15 cellular contexts compared by ENCODE assay signal in the genomic region with DNA sequence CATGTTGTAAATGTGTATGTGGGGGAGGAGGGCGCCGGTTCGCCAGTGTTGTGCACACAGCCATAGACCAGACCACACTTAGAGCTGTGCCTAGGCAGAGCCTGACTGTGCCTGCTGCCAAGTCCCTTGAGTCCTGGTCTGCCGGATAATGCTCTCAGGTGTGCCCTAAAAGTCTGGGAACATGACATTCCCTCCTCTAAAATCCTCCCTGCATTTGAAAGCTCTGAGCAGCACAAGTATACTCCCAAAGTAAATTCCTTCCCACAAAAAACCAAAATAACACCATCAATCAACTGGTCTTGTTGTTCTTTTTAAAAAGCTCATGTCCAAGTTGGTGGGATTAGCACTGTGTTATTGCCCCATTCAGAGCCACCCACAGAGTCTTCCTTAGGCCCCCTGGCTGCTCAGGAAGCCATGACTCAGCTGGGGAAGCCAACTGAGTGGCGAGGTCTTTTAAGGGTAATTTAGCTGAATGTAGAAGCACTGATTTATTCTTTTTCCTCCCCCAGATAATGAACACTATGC.
DNase-seq lines count a peak whose midpoint lies in the region; ATAC-seq and TF ChIP-seq lines count a peak whose summit lies in the region.
"Had no signal": no experiment of that assay in that cellular context is flagged by ENCODE, and none has a peak within 500 bp of the region (broad histone marks: within the 10 kb centered on the region; RNA-seq: fewer than 3 reads in every experiment).

No MANE protein-coding gene starts in this region.

- H3K18ac ChIP-seq in neuronal stem cell (ENCODE audit: low read length), result no peak overlapping the region

- H3K4me1 ChIP-seq in neuronal stem cell (ENCODE audit: control insufficient read depth in 2 of 2, insufficient read depth in 1 of 2, low read depth in 1 of 2, low read length in 2 of 2), result peaks cover 0 to 2% of the 10 kb centered on the region in 2 donors
- no peaks in the 10 kb centered on the region for H3K4me1 ChIP-seq in CD8-positive, alpha-beta memory T cell (ENCODE audit: insufficient read depth, low read length)
- H3K4me1 ChIP-seq: right atrium auricular region had no signal

- peaks cover 19% of the 10 kb centered on the region for H3K27me3 Mint-ChIP-seq in activated T-cell treated with anti-CD3 and anti-CD28 coated beads, Interleukin-2, amount 50 U/mL, for 4 hours (ENCODE audit: low read depth)
- peaks cover 4 to 27% of the 10 kb centered on the region in 2 donors for H3K27me3 Mint-ChIP-seq in CD8-positive, alpha-beta memory T cell

- TF ChIP-seq CTCF in AG09309 (IDR thresholded peaks at IDR 0.05; ENCODE audit: control insufficient read depth, insufficient read depth, low read depth, low read length, missing control alignments) (no peak), epithelial cell of esophagus (IDR thresholded peaks at IDR 0.05; ENCODE audit: insufficient read depth, low read depth, low read length, missing control alignments) (no peak)

- no peak overlapping the region for H2BK12ac ChIP-seq in neuronal stem cell (ENCODE audit: low read length)

- CTCF ChIA-PET in CD8-positive, alpha-beta memory T cell (lab: Charles Lee), result no interaction called here

- H3K4me3 ChIP-seq in AG09309 (ENCODE audit: control insufficient read depth, low read depth, low read length) (no peak overlapping the region), epithelial cell of esophagus (ENCODE audit: low read length) (no peak overlapping the region), neuronal stem cell (ENCODE audit: low read length in 2 of 2) (no peak overlapping the region)
- H3K4me3 ChIP-seq in CD8-positive, alpha-beta memory T cell (ENCODE audit: low read length), result no peak overlapping the region
- H3K4me3 ChIP-seq: right atrium auricular region had no signal

- no peak for ATAC-seq in activated T-cell treated with anti-CD3 and anti-CD28 coated beads, Interleukin-2, amount 50 U/mL, for 4 hours

- H2BK5ac ChIP-seq in neuronal stem cell (ENCODE audit: low read length), result no peak overlapping the region

- H3K27ac Mint-ChIP-seq in CD8-positive, alpha-beta memory T cell, result peak overlapping the region in 1 of 8 donors; percentile 85

- no peak overlapping the region for H2BK120ac ChIP-seq in neuronal stem cell (ENCODE audit: low read depth, low read length)

- no peaks in the 10 kb centered on the region for H3K9me3 Mint-ChIP-seq in activated T-cell treated with anti-CD3 and anti-CD28 coated beads, Interleukin-2, amount 50 U/mL, for 4 hours
- no peaks in the 10 kb centered on the region for H3K9me3 Mint-ChIP-seq in CD8-positive, alpha-beta memory T cell

- no peak overlapping the region for H2AK5ac ChIP-seq in neuronal stem cell (ENCODE audit: low read depth, low read length)

- H3K14ac ChIP-seq in neuronal stem cell (ENCODE audit: low read length), result no peak overlapping the region

- H3K4me1 Mint-ChIP-seq in activated T-cell treated with anti-CD3 and anti-CD28 coated beads, Interleukin-2, amount 50 U/mL, for 4 hours (ENCODE audit: low read depth), result no peaks in the 10 kb centered on the region
- H3K4me1 Mint-ChIP-seq in CD8-positive, alpha-beta memory T cell, result peaks cover 0 to 12% (median 0%) of the 10 kb centered on the region in 3 donors

- no peaks in the 10 kb centered on the region for H3K27me3 ChIP-seq in neuronal stem cell (ENCODE audit: control insufficient read depth in 3 of 3, insufficient read depth in 3 of 3, low read depth in 1 of 3, low read length in 3 of 3)
- no peaks in the 10 kb centered on the region for H3K27me3 ChIP-seq in CD8-positive, alpha-beta memory T cell (ENCODE audit: insufficient read depth, low read length, poor library complexity, severe bottlenecking)
- H3K27me3 ChIP-seq: BE2C, right atrium auricular region had no signal

- no CpG with 5 or more reads among the region's 5 CpGs for WGBS in neuronal stem cell (ENCODE audit: extremely low coverage in 2 of 2, insufficient read length in 2 of 2, insufficient replicate concordance in 1 of 2), 2 donors

- POLR2A ChIA-PET in CD8-positive, alpha-beta memory T cell (lab: Charles Lee), result no interaction called here

- no peak overlapping the region for H3K9ac ChIP-seq in neuronal stem cell (ENCODE audit: low read depth, low read length, poor library complexity)

- no peaks in the 10 kb centered on the region for H3K36me3 Mint-ChIP-seq in activated T-cell treated with anti-CD3 and anti-CD28 coated beads, Interleukin-2, amount 50 U/mL, for 4 hours (ENCODE audit: insufficient read depth)
- no peaks in the 10 kb centered on the region for H3K36me3 Mint-ChIP-seq in CD8-positive, alpha-beta memory T cell

- no peak overlapping the region for H4K91ac ChIP-seq in neuronal stem cell (ENCODE audit: low read depth, low read length, poor library complexity)

- no peaks in the 10 kb centered on the region for H3K79me1 ChIP-seq in neuronal stem cell (ENCODE audit: low read depth, low read length)

- H2BK15ac ChIP-seq in neuronal stem cell (ENCODE audit: low read length), result no peak overlapping the region

- H2AFZ ChIP-seq in neuronal stem cell (ENCODE audit: low read length), result peak overlapping the region; percentile 20

- no peak overlapping the region for H3K4ac ChIP-seq in neuronal stem cell (ENCODE audit: low read length)

- no peaks in the 10 kb centered on the region for H3K9me3 ChIP-seq in neuronal stem cell (replicated peaks in 1 of 2; ENCODE audit: control insufficient read depth in 2 of 2, insufficient read depth in 1 of 2, low read depth in 1 of 2, low read length in 2 of 2)
- H3K9me3 ChIP-seq in CD8-positive, alpha-beta memory T cell (ENCODE audit: low read length), result no peaks in the 10 kb centered on the region
- H3K9me3 ChIP-seq: BE2C, right atrium auricular region had no signal

- no peak overlapping the region for H3K23ac ChIP-seq in neuronal stem cell (ENCODE audit: low read depth, low read length, poor library complexity)

- H3K27ac ChIP-seq in neuronal stem cell (replicated peaks; ENCODE audit: low read length), result no peak overlapping the region
- H3K27ac ChIP-seq in CD8-positive, alpha-beta memory T cell (ENCODE audit: low read depth, low read length), result no peak overlapping the region
- H3K27ac ChIP-seq: HL-60, right atrium auricular region had no signal

- no peak overlapping the region for H3K4me2 ChIP-seq in neuronal stem cell (ENCODE audit: insufficient read depth, low read length, poor library complexity, severe bottlenecking)

- peak; percentile 38 for DNase-seq in AG09309 (ENCODE audit: low read depth)
- DNase-seq in MV-4-11 (lab: John Stamatoyannopoulos, UW), result peak; percentile 22
- peak; percentile 57 for DNase-seq in epithelial cell of esophagus (ENCODE audit: low read depth)
- no peak for DNase-seq in neuronal stem cell (ENCODE audit: low spot score)
- DNase-seq in stimulated activated naive CD4-positive, alpha-beta T cell (lab: John Stamatoyannopoulos, UW), result no peak
- no peak for DNase-seq in activated T-cell treated with anti-CD3 and anti-CD28 coated beads, Interleukin-2, amount 50 U/mL, for 4 hours
- no peak for DNase-seq in SHP77 (lab: John Stamatoyannopoulos, UW)
- DNase-seq in CD8-positive, alpha-beta memory T cell, result no peak
- DNase-seq: amniotic stem cell; BE2C; effector CD4-positive, alpha-beta T cell; GDM1; NCI-H345 had no signal

- no peak overlapping the region for H3K4me3 Mint-ChIP-seq in activated T-cell treated with anti-CD3 and anti-CD28 coated beads, Interleukin-2, amount 50 U/mL, for 4 hours
- no peak overlapping the region for H3K4me3 Mint-ChIP-seq in CD8-positive, alpha-beta memory T cell

- H3K36me3 ChIP-seq in neuronal stem cell (replicated peaks in 1 of 2; ENCODE audit: control insufficient read depth in 2 of 2, insufficient read depth in 2 of 2, low read length in 2 of 2), result no peaks in the 10 kb centered on the region
- H3K36me3 ChIP-seq in CD8-positive, alpha-beta memory T cell (ENCODE audit: insufficient read depth, low read length), result no peaks in the 10 kb centered on the region
- H3K36me3 ChIP-seq: BE2C, right atrium auricular region had no signal

- H4K8ac ChIP-seq in neuronal stem cell (ENCODE audit: low read depth, low read length), result no peak overlapping the region

Comparison
In these comparisons a context has a peak if more than half of its experiments do, and no peak if none do; other contexts are left out.
1. DNase-seq: peak in AG09309 (single experiment), MV-4-11 (single experiment) and epithelial cell of esophagus (single experiment); none in neuronal stem cell (single experiment), stimulated activated naive CD4-positive, alpha-beta T cell (0 of 6), activated T-cell treated with anti-CD3 and anti-CD28 coated beads, Interleukin-2, amount 50 U/mL, for 4 hours (single experiment), SHP77 (0 of 2) and CD8-positive, alpha-beta memory T cell (0 of 5).